ENCODE assay signal across 1 cellular context in the genomic region with DNA sequence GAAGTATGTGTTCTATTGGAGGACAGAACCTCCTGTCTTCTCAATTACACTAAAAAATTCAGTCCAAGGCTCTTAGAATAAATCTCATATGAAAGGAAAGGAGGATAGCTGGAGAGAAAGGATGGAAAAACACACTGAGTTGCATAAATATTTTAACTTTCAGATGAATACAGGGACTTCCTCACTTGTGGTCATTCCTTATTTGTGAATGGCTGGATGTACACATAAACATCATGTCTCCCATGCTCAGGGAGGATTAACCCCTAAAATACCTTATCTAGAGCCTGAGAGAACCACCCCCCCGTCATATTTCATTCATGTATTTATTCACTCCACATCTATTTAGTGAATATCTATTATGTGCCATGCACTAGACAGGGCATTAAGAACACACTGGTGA.
TF ChIP-seq lines count a peak whose summit lies in the region.

No MANE protein-coding gene starts in this region.

TF ChIP-seq in SK-N-SH treated with all-trans-retinoic acid at 6 μM for 48 hours, 23 proteins besides CTCF, POLR2A, EP300 and RAD21 (continued from another document):
- no peak for TF ChIP-seq PATZ1 (CRISPR knock-in tag; IDR thresholded peaks at IDR 0.05; ENCODE audit: borderline replicate concordance)
